Comparison of ENCODE assay signal across 14 cellular contexts in the genomic region with DNA sequence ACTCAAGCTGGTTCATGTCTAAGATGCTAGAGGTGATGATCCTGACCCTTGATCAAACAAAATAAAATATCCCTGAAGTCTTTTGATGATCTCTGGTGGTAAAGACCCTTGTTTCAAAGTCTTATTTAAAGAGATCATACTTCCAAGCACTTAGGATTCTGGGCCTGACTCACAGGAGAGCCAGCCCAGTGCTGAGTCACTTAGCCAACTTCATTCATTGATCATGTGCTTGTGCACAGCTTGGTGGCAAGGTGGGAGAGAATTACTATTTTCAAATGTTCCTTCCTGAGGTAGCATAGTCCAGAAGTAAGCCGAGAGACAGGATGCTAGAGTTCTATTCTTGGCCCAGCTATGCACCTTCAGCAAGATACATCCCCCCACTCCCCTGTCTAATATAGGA. TPM values are rescaled to one million over a fixed set of nuclear protein-coding genes. Genes with fewer than 3 reads are reported as not detected.
A peak's percentile ranks its signal among the peaks of the same experiment; 100 is the strongest.
DNase-seq lines count a peak whose midpoint lies in the region; ATAC-seq, FAIRE-seq and TF ChIP-seq lines count a peak whose summit lies in the region.
"Had no signal": no experiment of that assay in that cellular context is flagged by ENCODE, and none has a peak within 500 bp of the region (broad histone marks: within the 10 kb centered on the region; RNA-seq: fewer than 3 reads in every experiment).

No MANE protein-coding gene starts in this region.

- H3K36me3 Mint-ChIP-seq in astrocyte (ENCODE audit: low read depth, unreplicated experiment): no peaks in the 10 kb centered on the region

- TF ChIP-seq CTCF in A549 (IDR thresholded peaks at IDR 0.05) (no peak), HFF-Myc (IDR thresholded peaks at IDR 0.05; ENCODE audit: low read depth, low read length, missing control alignments) (no peak), astrocyte (IDR thresholded peaks at IDR 0.05; ENCODE audit: insufficient read depth, low read depth, low read length) (no peak), left ventricle myocardium inferior (IDR thresholded peaks at IDR 0.05; ENCODE audit: borderline replicate concordance) (no peak)

- no peaks in the 10 kb centered on the region for H3K36me3 ChIP-seq in astrocyte (ENCODE audit: insufficient read depth, low read length)
- H3K36me3 ChIP-seq in left ventricle myocardium inferior: no peaks in the 10 kb centered on the region
- H3K36me3 ChIP-seq: stomach had no signal

- POLR2A ChIA-PET in A549 (lab: Yijun Ruan, JAX): no interaction called here

- DNase-seq in A549 (ENCODE audit: low read depth in 1 of 2, low spot score in 1 of 2) (peak; percentile 15 to 53), HFF-Myc (ENCODE audit: extremely low read depth, low read depth) (peak; percentile 26), astrocyte (ENCODE audit: low read depth) (peak; percentile 78), hepatic stellate cell (ENCODE audit: low spot score) (peak; percentile 24), cerebellum (ENCODE audit: low spot score) (no peak), left ventricle myocardium inferior (no peak)
- DNase-seq: NCI-H1092 treated with DMSO at 0.1 percent for 48 hours; OCI-M1; stimulated activated CD4-positive, alpha-beta T cell treated with anti-CD3 and anti-CD28 coated beads, Interleukin-15, amount 100 ng/mL, for 24 hours; stomach had no signal

- peak overlapping the region; percentile 8 to 73; a peak in 3 of 6 replicates for H3K27ac ChIP-seq in A549
- H3K27ac ChIP-seq in astrocyte (ENCODE audit: low read depth, low read length): no peak overlapping the region
- no peak overlapping the region for H3K27ac ChIP-seq in left ventricle myocardium inferior (replicated peaks)
- H3K27ac ChIP-seq: C4-2B, stomach had no signal

- H3K4me2 ChIP-seq in A549 (peak overlapping the region; percentile 39), astrocyte (ENCODE audit: low read length) (peak overlapping the region; percentile 1)

- TF ChIP-seq EP300 in A549 (IDR thresholded peaks at IDR 0.05): no peak

- peaks cover 5% of the 10 kb centered on the region for H3K9me3 Mint-ChIP-seq in astrocyte (ENCODE audit: unreplicated experiment)

- H3K4me1 ChIP-seq in A549 (peaks cover 16% of the 10 kb centered on the region), astrocyte (ENCODE audit: insufficient read depth, low read length) (peaks cover 10% of the 10 kb centered on the region), left ventricle myocardium inferior (no peaks in the 10 kb centered on the region)

- H3K4me3 ChIP-seq in A549: no peak overlapping the region
- no peak overlapping the region for H3K4me3 ChIP-seq in HFF-Myc (replicated peaks; ENCODE audit: low read depth, low read length)
- no peak overlapping the region for H3K4me3 ChIP-seq in astrocyte (ENCODE audit: insufficient read depth, low read depth, low read length)
- H3K4me3 ChIP-seq in left ventricle myocardium inferior: no peak overlapping the region
- H3K4me3 ChIP-seq: stomach had no signal

- intact Hi-C loops in left ventricle myocardium inferior (cut with micrococcal nuclease): no loop called here

- H4K20me1 ChIP-seq in astrocyte (ENCODE audit: insufficient read depth, low read length): peaks cover 24% of the 10 kb centered on the region

- H3K4me1 Mint-ChIP-seq in astrocyte (ENCODE audit: low read depth, unreplicated experiment): peaks cover 13% of the 10 kb centered on the region

- no peak for TF ChIP-seq POLR2A in A549 (IDR thresholded peaks at IDR 0.05; ENCODE audit: low read length)

- H3K27ac Mint-ChIP-seq in astrocyte (ENCODE audit: unreplicated experiment): peak overlapping the region; percentile 23

- 57% methylated on average over 1 of the region's 1 CpG for WGBS in A549 (ENCODE audit: missing lambda C conversion rate)

- peaks cover 23% of the 10 kb centered on the region for H3K79me2 ChIP-seq in astrocyte (ENCODE audit: insufficient read depth, low read length)

- H3K4me3 Mint-ChIP-seq in astrocyte (ENCODE audit: unreplicated experiment): no peak overlapping the region

- H3K27me3 ChIP-seq in astrocyte (ENCODE audit: insufficient read depth, low read length) (no peaks in the 10 kb centered on the region), left ventricle myocardium inferior (ENCODE audit: low read depth) (peaks cover 10% of the 10 kb centered on the region)
- H3K27me3 ChIP-seq: stomach had no signal

- H3K9me3 ChIP-seq in A549 (no peaks in the 10 kb centered on the region), astrocyte (ENCODE audit: insufficient read depth, low read depth, low read length) (no peaks in the 10 kb centered on the region), left ventricle myocardium inferior (replicated peaks) (peaks cover 1% of the 10 kb centered on the region)
- H3K9me3 ChIP-seq: stomach had no signal

- ATAC-seq in A549: peak; percentile 89 to 92
- no peak for ATAC-seq in HG03521 (IDR thresholded peaks at IDR 0.05; ENCODE audit: unreplicated experiment)
- no peak for ATAC-seq in HG03045 (IDR thresholded peaks at IDR 0.05; ENCODE audit: unreplicated experiment)

- H3K9ac ChIP-seq in astrocyte (ENCODE audit: low read length): no peak overlapping the region

- no peak for FAIRE-seq in A549 (lab: Jason Lieb, UNC)
- peak; percentile 41 for FAIRE-seq in astrocyte (lab: Jason Lieb, UNC)
- FAIRE-seq: GM12891 had no signal

- CTCF ChIA-PET in A549 (lab: Yijun Ruan, JAX): interaction anchor here (0.8 kb wide), 1 partner anchor 211 kb away, joined by 3 read pairs; no protein-coding TSS in a partner anchor

- TF ChIP-seq RAD21 in A549 (conservative IDR thresholded peaks at IDR 0.05 in 1 of 2, IDR thresholded peaks at IDR 0.05 in 1 of 2): no peak

- no peaks in the 10 kb centered on the region for H3K27me3 Mint-ChIP-seq in astrocyte (ENCODE audit: low read depth, unreplicated experiment)

- H2AFZ ChIP-seq in astrocyte (ENCODE audit: low read depth, low read length): no peak overlapping the region

TF ChIP-seq in A549, 52 proteins besides CTCF, POLR2A, EP300 and RAD21:
- TF ChIP-seq MAFK (IDR thresholded peaks at IDR 0.05; ENCODE audit: partially characterized antibody) (peak; percentile 36), KDM1A (IDR thresholded peaks at IDR 0.05; ENCODE audit: low read depth) (no peak), FOSL2 (IDR thresholded peaks at IDR 0.05) (0 out of 2 replicates have a peak, but pooled peaks have one; percentile 12), FOSL2 (CRISPR knock-in tag; IDR thresholded peaks at IDR 0.05) (no peak)
- TF ChIP-seq, protein P1, sequence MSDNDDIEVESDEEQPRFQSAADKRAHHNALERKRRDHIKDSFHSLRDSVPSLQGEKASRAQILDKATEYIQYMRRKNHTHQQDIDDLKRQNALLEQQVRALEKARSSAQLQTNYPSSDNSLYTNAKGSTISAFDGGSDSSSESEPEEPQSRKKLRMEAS (IDR thresholded peaks at IDR 0.05): 0 out of 2 replicates have a peak, but pooled peaks have one; percentile 22

RNA-seq across cellular contexts. Expression of a gene that starts 40.6 kb away (rescaled TPM):
- polyA plus RNA-seq in A549 (2011; rRNA removed): 4.8 and 6.2 TPM in 2 replicates
- 1.9 and 2.3 TPM in 2 replicates for polyA plus RNA-seq in A549 (2012; cell fraction: cytosol; rRNA removed)
- polyA plus RNA-seq in A549 (2012; cell fraction: nucleus; rRNA removed): 3.5 and 5.6 TPM in 2 replicates
- 1.8 to 2.2 TPM (median 2.1 TPM) in 3 replicates for polyA plus RNA-seq in A549 (2017; fragmentation: RNase III; extraction: RNeasy Plus Mini Kit Qiagen cat#74134 plus additional on column Dnase treatment)
- polyA minus RNA-seq in A549 (2011; rRNA and poly(A)+ RNA removed): 23.8 and 29.1 TPM in 2 replicates
- 6.5 and 6.9 TPM in 2 replicates for total RNA-seq in astrocyte
- total RNA-seq in cerebellum: 80.3 TPM
- 0.41 TPM for total RNA-seq in left ventricle myocardium inferior

Comparison
In these comparisons a context has a peak if more than half of its experiments do, and no peak if none do; other contexts are left out.
1. ATAC-seq: peak in A549 (2 of 2); none in HG03521 (single experiment) and HG03045 (single experiment).
2. DNase-seq: peak in A549 (2 of 2), HFF-Myc (single experiment), astrocyte (single experiment) and hepatic stellate cell (single experiment); none in cerebellum (single experiment) and left ventricle myocardium inferior (single experiment).
3. H3K27ac ChIP-seq: peak in A549 (2 of 2); none in astrocyte (single experiment) and left ventricle myocardium inferior (single experiment).
4. RNA of a gene that starts 40.6 kb away (total RNA-seq): 80.3 TPM in cerebellum (single experiment); 6.5 to 6.9 TPM in astrocyte and 0.41 TPM in left ventricle myocardium inferior (single experiment); every median in the first group is over 10 times any median in the second.